Comparison of ENCODE assay signal across 8 cellular contexts in genomic region chr16:87636050-87636684, GRCh38. TPM values are rescaled to one million over a fixed set of nuclear protein-coding genes. Genes with fewer than 3 reads are reported as not detected.
DNase-seq lines count a peak whose midpoint lies in the region; ATAC-seq and TF ChIP-seq lines count a peak whose summit lies in the region.

No MANE protein-coding gene starts in this region.

- TF ChIP-seq POLR2A in right lobe of liver (IDR thresholded peaks at IDR 0.05): no peak

- POLR2A ChIA-PET in BJ (lab: Charles Lee): interaction anchor here (0.7 to 1.0 kb wide), 2 partner anchors 21 to 243 kb away, joined by 3 read pairs; no protein-coding TSS in a partner anchor

- ATAC-seq in right lobe of liver (peak; percentile 96 to 99 (median 98)), HG03039 (IDR thresholded peaks at IDR 0.05; ENCODE audit: unreplicated experiment) (no peak)

- H3K27ac ChIP-seq in right lobe of liver: no peak overlapping the region

- H3K4me1 ChIP-seq in HAP-1 (peaks cover 5% of the 10 kb centered on the region; the same call in 1 of the 2 replicates), right lobe of liver (peaks cover 0 to 12% (median 5%) of the 10 kb centered on the region in 4 donors)

- no peaks in the 10 kb centered on the region for H3K9me3 ChIP-seq in HAP-1
- H3K9me3 ChIP-seq in right lobe of liver: no peaks in the 10 kb centered on the region

- intact Hi-C loops in right lobe of liver (cut with DNase I): loop anchor here (10.0 kb wide), 1 partner anchor 221 kb away; no protein-coding TSS in a partner anchor

- H3K4me3 ChIP-seq in BJ (ENCODE audit: low read depth, low read length) (no peak overlapping the region), HAP-1 (no peak overlapping the region), right lobe of liver (no peak overlapping the region)

- DNase-seq in BJ (ENCODE audit: low read depth) (peak; percentile 16), HAP-1 (ENCODE audit: low spot score in 2 of 2) (peak; percentile 59 to 87), NCI-H748 (lab: John Stamatoyannopoulos, UW; ENCODE audit: unreplicated experiment) (peak; percentile 65), dedifferentiated amniotic fluid mesenchymal stem cell (ENCODE audit: extremely low spot score) (peak; percentile 69), right lobe of liver (peak; percentile 88 to 92 (median 91))
- DNase-seq in activated CD4-positive, alpha-beta T cell treated with anti-CD3 and anti-CD28 coated beads, Interleukin-2, amount 50 U/mL, for 1 hour: peak; percentile 80
- peak; percentile 68 for DNase-seq in stimulated activated CD8-positive, alpha-beta memory T cell treated with anti-CD3 and anti-CD28 coated beads, Interleukin-12 subunit alpha, Interleukin-12 subunit beta, amount 100 ng/mL, for 1 hour (ENCODE audit: low read depth)

- H3K27me3 ChIP-seq in BJ (ENCODE audit: control insufficient read depth, insufficient read depth, low read length): peaks cover 7% of the 10 kb centered on the region
- H3K27me3 ChIP-seq in HAP-1 (ENCODE audit: low read depth): peaks cover 4% of the 10 kb centered on the region; the same call in 1 of the 2 replicates
- no peaks in the 10 kb centered on the region for H3K27me3 ChIP-seq in right lobe of liver

- H3K36me3 ChIP-seq in BJ (ENCODE audit: control insufficient read depth, insufficient read depth, low read length): no peaks in the 10 kb centered on the region
- H3K36me3 ChIP-seq in HAP-1 (replicated peaks): no peaks in the 10 kb centered on the region
- H3K36me3 ChIP-seq in right lobe of liver: no peaks in the 10 kb centered on the region

- CTCF ChIA-PET in BJ (lab: Yijun Ruan, JAX): interaction anchor here (0.7 to 4.5 kb wide), 49 partner anchors 9 to 319 kb away, joined by 3 to 87 read pairs (median 5); partner anchors contain the start of genes C16orf95 and MAP1LC3B

- WGBS in right lobe of liver (ENCODE audit: insufficient coverage, low coverage, low lambda C conversion rate, missing lambda C conversion rate): 0% methylated on average over 1 of the region's 31 CpGs

- TF ChIP-seq CTCF in BJ (IDR thresholded peaks at IDR 0.05; ENCODE audit: insufficient read depth, low read depth, low read length): peak; percentile 82
- TF ChIP-seq CTCF in right lobe of liver (IDR thresholded peaks at IDR 0.05): peak; percentile 64 to 77 (median 72)

- in situ Hi-C loops in HAP-1 (cut with MboI; ENCODE audit: low sequenced_read_pairs): no loop called here

RNA-seq across cellular contexts. Expression of gene JPH3, which starts 33.9 kb away (rescaled TPM):
- not detected in 2 replicates for polyA plus RNA-seq in BJ (2011; rRNA removed)
- polyA minus RNA-seq in BJ (2011; rRNA and poly(A)+ RNA removed): not detected in 2 replicates
- total RNA-seq in right lobe of liver: under 1 TPM in 2 of 6 experiments, not detected in 4; 0.07 to 0.12 TPM

Comparison
In these comparisons a context has a peak if more than half of its experiments do, and no peak if none do; other contexts are left out.
1. DNase-seq: peak in every context shown above with its lines; median percentile 91 in right lobe of liver; 80 in activated CD4-positive, alpha-beta T cell treated with anti-CD3 and anti-CD28 coated beads, Interleukin-2, amount 50 U/mL, for 1 hour; 73 in HAP-1; 69 in dedifferentiated amniotic fluid mesenchymal stem cell; 68 in stimulated activated CD8-positive, alpha-beta memory T cell treated with anti-CD3 and anti-CD28 coated beads, Interleukin-12 subunit alpha, Interleukin-12 subunit beta, amount 100 ng/mL, for 1 hour; 65 in NCI-H748; 16 in BJ.